In the genomic region with DNA sequence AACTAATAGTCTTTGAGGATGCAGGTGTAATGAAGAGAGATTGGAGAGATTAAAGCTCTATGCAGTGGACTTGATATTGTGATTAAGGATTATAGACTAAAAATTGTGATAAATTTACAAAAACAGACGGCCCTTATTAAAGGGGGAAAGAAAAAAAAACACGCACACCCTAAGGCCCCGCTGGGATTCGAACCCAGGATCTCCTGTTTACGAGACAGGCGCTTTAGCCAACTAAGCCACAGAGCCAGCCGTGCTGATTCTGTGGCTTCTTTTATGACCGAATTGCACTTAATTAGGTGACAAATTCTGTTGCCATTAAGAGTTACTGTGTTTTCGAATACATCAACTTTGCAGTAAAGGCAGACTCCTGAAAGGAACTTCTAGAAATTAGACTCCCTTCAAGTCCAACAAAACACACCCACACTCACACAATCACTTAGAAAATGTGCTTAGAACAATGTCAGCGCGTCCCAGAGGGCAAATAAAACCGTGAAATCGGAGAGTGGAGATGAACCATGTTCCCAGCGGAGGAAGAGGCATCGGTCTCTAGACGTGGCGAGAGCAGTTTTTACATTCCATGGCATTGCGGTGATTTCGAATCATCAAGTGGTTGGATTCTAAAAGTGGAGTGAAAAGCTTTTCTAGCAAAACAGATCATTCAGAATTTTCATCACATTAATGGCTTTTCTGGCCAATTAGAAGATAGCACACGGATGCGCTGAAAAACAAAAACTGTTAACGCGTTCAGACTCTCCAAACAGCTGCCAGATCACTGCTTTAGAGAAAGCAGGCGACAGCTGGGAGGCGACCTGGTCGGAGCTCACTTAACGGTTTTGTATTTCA, we compare ENCODE assay signal across 7 cellular contexts.
A peak's percentile ranks its signal among the peaks of the same experiment; 100 is the strongest.
DNase-seq lines count a peak whose midpoint lies in the region; ATAC-seq, FAIRE-seq and TF ChIP-seq lines count a peak whose summit lies in the region.

No MANE protein-coding gene starts in this region.

- H3K9ac ChIP-seq in kidney (ENCODE audit: low read length in 2 of 2) = no peak overlapping the region

- intact Hi-C loops in body of pancreas (cut with DNase I) (no loop called here), kidney (cut with DNase I) (no loop called here)

- H3K27me3 ChIP-seq in SJSA1 (replicated peaks) = no peaks in the 10 kb centered on the region
- peaks cover 0 to 10% of the 10 kb centered on the region in 2 donors for H3K27me3 ChIP-seq in body of pancreas

- no peak for DNase-seq in LNCaP clone FGC (ENCODE audit: low read depth)
- peak; percentile 77 to 91 for DNase-seq in SJSA1 (ENCODE audit: low read depth in 1 of 2, low spot score in 2 of 2)
- DNase-seq in body of pancreas = peak; percentile 15 to 50 (median 18)
- no peak for DNase-seq in kidney
- peak; percentile 47 for DNase-seq in stimulated activated CD4-positive, alpha-beta T cell treated with anti-CD3 and anti-CD28 coated beads, Interleukin-4, amount 100 ng/mL, for 1 hour

- TF ChIP-seq CTCF in LNCaP clone FGC (IDR thresholded peaks at IDR 0.05; ENCODE audit: control insufficient read depth, extremely low read depth, insufficient read depth) = no peak
- TF ChIP-seq CTCF in body of pancreas (IDR thresholded peaks at IDR 0.05) = no peak
- TF ChIP-seq CTCF in kidney (IDR thresholded peaks at IDR 0.05; ENCODE audit: borderline replicate concordance, extremely low read depth, insufficient read depth) = no peak

- H3K4me1 ChIP-seq in SJSA1 (replicated peaks) = peaks cover 6% of the 10 kb centered on the region; the same call in 1 of the 2 replicates
- H3K4me1 ChIP-seq in body of pancreas = peaks cover 9% of the 10 kb centered on the region
- peaks cover 0 to 3% of the 10 kb centered on the region in 2 donors for H3K4me1 ChIP-seq in kidney (ENCODE audit: control insufficient read depth in 1 of 2, insufficient read depth in 1 of 2, low read depth in 1 of 2, low read length in 2 of 2)

- ATAC-seq in body of pancreas (no peak), esophagus mucosa (no peak)

- H3K4me3 ChIP-seq in GM08714 (ENCODE audit: low read length) (peak overlapping the region; percentile 99), LNCaP clone FGC (ENCODE audit: low read depth, low read length) (peak overlapping the region; percentile 71), SJSA1 (peak overlapping the region; percentile 49), body of pancreas (no peak overlapping the region), kidney (ENCODE audit: low read length in 2 of 2) (peak overlapping the region; percentile 21 to 42)

- H3K36me3 ChIP-seq in SJSA1 = no peaks in the 10 kb centered on the region
- H3K36me3 ChIP-seq in body of pancreas (replicated peaks in 1 of 2; ENCODE audit: insufficient read depth in 1 of 2, low read depth in 2 of 2) = no peaks in the 10 kb centered on the region
- H3K36me3 ChIP-seq in kidney (ENCODE audit: control insufficient read depth in 1 of 2, insufficient read depth in 2 of 2, low read length in 2 of 2) = no peaks in the 10 kb centered on the region

- FAIRE-seq in kidney (lab: Jason Lieb, UNC) = no peak

- H3K27ac ChIP-seq in SJSA1 (peak overlapping the region; percentile 45), body of pancreas (no peak overlapping the region), kidney (ENCODE audit: low read depth in 2 of 2, low read length in 2 of 2) (no peak overlapping the region)

- TF ChIP-seq POLR2A in body of pancreas (IDR thresholded peaks at IDR 0.05) = no peak

- 1 to 2% methylated on average over 27 of the region's 27 CpGs for WGBS in body of pancreas, 2 donors

- H3K9me3 ChIP-seq in SJSA1 (replicated peaks) (no peaks in the 10 kb centered on the region), body of pancreas (no peaks in the 10 kb centered on the region), kidney (ENCODE audit: control insufficient read depth in 1 of 2, low read length in 2 of 2) (no peaks in the 10 kb centered on the region)

Comparison
In these comparisons a context has a peak if more than half of its experiments do, and no peak if none do; other contexts are left out.
1. H3K4me3 ChIP-seq: peak in GM08714 (single experiment), LNCaP clone FGC (single experiment), SJSA1 (single experiment) and kidney (2 of 2); none in body of pancreas (0 of 2).
2. DNase-seq: peak in SJSA1 (2 of 2), body of pancreas (4 of 4) and stimulated activated CD4-positive, alpha-beta T cell treated with anti-CD3 and anti-CD28 coated beads, Interleukin-4, amount 100 ng/mL, for 1 hour (single experiment); none in LNCaP clone FGC (single experiment) and kidney (single experiment).